In genomic region chr5:154520861-154521453, GRCh38 we compare ENCODE assay signal across 8 cellular contexts. TPM values are rescaled to one million over a fixed set of nuclear protein-coding genes. Genes with fewer than 3 reads are reported as not detected.
DNase-seq lines count a peak whose midpoint lies in the region; ATAC-seq, FAIRE-seq and TF ChIP-seq lines count a peak whose summit lies in the region.

No MANE protein-coding gene starts in this region.

- TF ChIP-seq CTCF in 22Rv1 (IDR thresholded peaks at IDR 0.05) (peak; percentile 90), epithelial cell of esophagus (IDR thresholded peaks at IDR 0.05; ENCODE audit: insufficient read depth, low read depth, low read length, missing control alignments) (peak; percentile 85), pancreas (IDR thresholded peaks at IDR 0.05) (peak; percentile 47 to 67 (median 66))

- no peaks in the 10 kb centered on the region for H3K4me1 ChIP-seq in pancreas

- no peak overlapping the region for H3K4me3 Mint-ChIP-seq in activated T-cell treated with anti-CD3 and anti-CD28 coated beads, Interleukin-2, amount 50 U/mL, for 72 hours

- no peak overlapping the region for H3K27ac Mint-ChIP-seq in activated T-cell treated with anti-CD3 and anti-CD28 coated beads, Interleukin-2, amount 50 U/mL, for 72 hours

- H3K4me1 Mint-ChIP-seq in activated T-cell treated with anti-CD3 and anti-CD28 coated beads, Interleukin-2, amount 50 U/mL, for 72 hours (ENCODE audit: low read depth) = no peaks in the 10 kb centered on the region

- H3K27ac ChIP-seq in 22Rv1 = no peak overlapping the region
- H3K27ac ChIP-seq in pancreas = no peak overlapping the region

- no peaks in the 10 kb centered on the region for H3K27me3 ChIP-seq in pancreas

- no peaks in the 10 kb centered on the region for H3K9me3 Mint-ChIP-seq in activated T-cell treated with anti-CD3 and anti-CD28 coated beads, Interleukin-2, amount 50 U/mL, for 72 hours

- H3K36me3 ChIP-seq in pancreas = no peaks in the 10 kb centered on the region

- ATAC-seq in pancreas (peak; percentile 67 to 93 (median 78)), GM18517 (IDR thresholded peaks at IDR 0.05; ENCODE audit: unreplicated experiment) (no peak)
- ATAC-seq in activated T-cell treated with anti-CD3 and anti-CD28 coated beads, Interleukin-2, amount 50 U/mL, for 72 hours (replicated peaks in 1 of 2) = no peak

- 1 to 6% methylated on average over 15 of the region's 15 CpGs for WGBS in pancreas, 2 donors

- H3K4me3 ChIP-seq in epithelial cell of esophagus (ENCODE audit: low read length) = no peak overlapping the region
- H3K4me3 ChIP-seq in pancreas = peak overlapping the region in 1 of 4 donors; percentile 25

- intact Hi-C loops in pancreas (cut with DNase I) = no loop called here

- peaks cover 53% of the 10 kb centered on the region for H3K27me3 Mint-ChIP-seq in activated T-cell treated with anti-CD3 and anti-CD28 coated beads, Interleukin-2, amount 50 U/mL, for 72 hours (ENCODE audit: low read depth)

- peak; percentile 53 for DNase-seq in ELR (ENCODE audit: low read depth)
- DNase-seq in NCI-H345 treated with DMSO at 0.1 percent for 48 hours (lab: John Stamatoyannopoulos, UW; ENCODE audit: unreplicated experiment) = peak; percentile 28
- DNase-seq in epithelial cell of esophagus (ENCODE audit: low read depth) = peak; percentile 57
- DNase-seq in pancreas = peak in 5 of 6 donors; percentile 27 to 73 (median 40)
- no peak for DNase-seq in activated T-cell treated with anti-CD3 and anti-CD28 coated beads, Interleukin-2, amount 50 U/mL, for 72 hours
- no peak for DNase-seq in UCSD-AML1 (lab: John Stamatoyannopoulos, UW; ENCODE audit: unreplicated experiment)

- FAIRE-seq in pancreas (lab: Jason Lieb, UNC) = no peak

- H3K9me3 ChIP-seq in pancreas = no peaks in the 10 kb centered on the region

- no peaks in the 10 kb centered on the region for H3K36me3 Mint-ChIP-seq in activated T-cell treated with anti-CD3 and anti-CD28 coated beads, Interleukin-2, amount 50 U/mL, for 72 hours (ENCODE audit: insufficient read depth in 2 of 2)

RNA-seq across cellular contexts. Expression of gene HAND1, which starts 42.9 kb away (rescaled TPM):
- under 1 TPM in 2 of 6 donors, not detected in 4; 0.08 to 0.09 TPM for total RNA-seq in pancreas
- polyA plus RNA-seq in pancreas = not detected
- total RNA-seq in activated T-cell treated with anti-CD3 and anti-CD28 coated beads, Interleukin-2, amount 50 U/mL, for 72 hours = not detected

Comparison
In these comparisons a context has a peak if more than half of its experiments do, and no peak if none do; other contexts are left out.
1. DNase-seq: peak in ELR (single experiment), NCI-H345 treated with DMSO at 0.1 percent for 48 hours (single experiment), epithelial cell of esophagus (single experiment) and pancreas (5 of 6); none in activated T-cell treated with anti-CD3 and anti-CD28 coated beads, Interleukin-2, amount 50 U/mL, for 72 hours (0 of 2) and UCSD-AML1 (single experiment).
2. ATAC-seq: peak in pancreas (4 of 4); none in GM18517 (single experiment) and activated T-cell treated with anti-CD3 and anti-CD28 coated beads, Interleukin-2, amount 50 U/mL, for 72 hours (0 of 2).
3. Peak in every context shown above with its lines, with median percentiles within 50 percentile points of each other: CTCF ChIP-seq.